1 cellular context compared by ENCODE assay signal in genomic region chr9:33233659-33234335, GRCh38.
TF ChIP-seq lines count a peak whose summit lies in the region.

No MANE protein-coding gene starts in this region.

TF ChIP-seq in HCT116, 20 proteins besides CTCF, POLR2A, EP300 and RAD21 (continued from another document):
- TF ChIP-seq ZBTB33 (IDR thresholded peaks at IDR 0.05; ENCODE audit: extremely low read depth, insufficient replicate concordance, low read length) (no peak), FOSL1 (IDR thresholded peaks at IDR 0.05; ENCODE audit: low read depth) (no peak), REST (IDR thresholded peaks at IDR 0.05; ENCODE audit: low read depth) (no peak), SRF (IDR thresholded peaks at IDR 0.05; ENCODE audit: low read depth) (no peak), TCF7L2 (IDR thresholded peaks at IDR 0.05; ENCODE audit: borderline replicate concordance, extremely low read depth, insufficient read depth, insufficient read length) (peak; percentile 24), ZFX (IDR thresholded peaks at IDR 0.05) (no peak), ELF1 (IDR thresholded peaks at IDR 0.05; ENCODE audit: borderline replicate concordance, low read depth) (no peak), JUND (IDR thresholded peaks at IDR 0.05) (no peak), ATF3 (IDR thresholded peaks at IDR 0.05) (no peak), CBX3 (IDR thresholded peaks at IDR 0.05; ENCODE audit: low read depth) (no peak), EGR1 (IDR thresholded peaks at IDR 0.05; ENCODE audit: low read depth) (no peak), EZH2 (IDR thresholded peaks at IDR 0.05) (no peak), MAX (IDR thresholded peaks at IDR 0.05) (no peak), YY1 (IDR thresholded peaks at IDR 0.05; ENCODE audit: extremely low read depth, insufficient replicate concordance, low read depth, low read length) (peak; percentile 45), CEBPB (IDR thresholded peaks at IDR 0.05; ENCODE audit: low read depth) (no peak), POLR2AphosphoS5 (IDR thresholded peaks at IDR 0.05; ENCODE audit: low read depth, low read length) (peak; percentile 69), EZH2phosphoT487 (IDR thresholded peaks at IDR 0.05; ENCODE audit: borderline replicate concordance) (no peak), SP1 (IDR thresholded peaks at IDR 0.05; ENCODE audit: low read depth) (no peak)
